ENCODE assay signal across 16 cellular contexts in the genomic region with DNA sequence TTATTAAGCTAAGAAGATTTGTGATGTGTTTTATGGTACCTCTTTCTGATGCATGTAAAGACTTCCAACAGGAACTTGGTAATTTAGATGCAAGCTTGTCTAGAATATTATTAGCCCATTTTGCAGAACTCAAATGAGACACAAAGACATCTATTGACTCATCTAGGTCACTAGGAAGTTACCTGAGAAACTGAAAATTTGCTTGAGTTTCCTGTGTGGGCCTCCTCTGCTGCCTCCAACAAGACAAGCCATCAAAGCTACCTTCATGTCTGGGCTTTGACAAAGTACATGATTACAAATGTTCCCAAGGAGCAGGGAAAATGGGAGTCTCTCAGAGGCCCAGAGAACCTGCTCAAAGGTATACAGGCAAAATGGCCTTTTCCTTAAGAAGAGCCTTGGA. TPM values are rescaled to one million over a fixed set of nuclear protein-coding genes. Genes with fewer than 3 reads are reported as not detected.
DNase-seq lines count a peak whose midpoint lies in the region; ATAC-seq and TF ChIP-seq lines count a peak whose summit lies in the region.
"Had no signal": no experiment of that assay in that cellular context is flagged by ENCODE, and none has a peak within 500 bp of the region (broad histone marks: within the 10 kb centered on the region; RNA-seq: fewer than 3 reads in every experiment).

No MANE protein-coding gene starts in this region.

- H3K4me2 ChIP-seq in BLaER1 treated with 17β-estradiol and CSF1 and Interleukin-3, amounts not matched to agents 10 nM and 100 nM = peak overlapping the region; percentile 81 to 99 (median 96); a peak in 21 of 22 replicates

- peak overlapping the region; percentile 93 for H3K4me3 Mint-ChIP-seq in T-helper 2 cell treated with Interferon-gamma antibody and Interleukin-4, amounts not matched to agents 5 μg/mL and 100 μg/mL, for 36 hours
- H3K4me3 Mint-ChIP-seq in endodermal cell (no peak overlapping the region), mesothelial cell of epicardium (no peak overlapping the region)

- TF ChIP-seq CTCF in endodermal cell (conservative IDR thresholded peaks at IDR 0.05) = no peak
- no peak for TF ChIP-seq CTCF in mesothelial cell of epicardium (IDR thresholded peaks at IDR 0.05; ENCODE audit: unreplicated experiment)

- peaks cover 69 to 92% (median 77%) of the 10 kb centered on the region in 10 experiments for H3K4me1 ChIP-seq in BLaER1 treated with 17β-estradiol and CSF1 and Interleukin-3, amounts not matched to agents 10 nM and 100 nM
- no peaks in the 10 kb centered on the region for H3K4me1 ChIP-seq in endodermal cell (ENCODE audit: control insufficient read depth, insufficient read depth, low read length)
- H3K4me1 ChIP-seq: parathyroid adenoma had no signal

- H3K9ac ChIP-seq in BLaER1 treated with 17β-estradiol and CSF1 and Interleukin-3, amounts not matched to agents 10 nM and 100 nM = peak overlapping the region in 5 of 11 experiments; percentile 93 to 98 (median 95); a peak in 10 of 22 replicates
- H3K9ac ChIP-seq in endodermal cell (ENCODE audit: extremely low read depth, low read length, poor library complexity, severe bottlenecking) = no peak overlapping the region
- H3K9ac ChIP-seq: GM23248, parathyroid adenoma had no signal

- peaks cover 4 to 84% (median 62%) of the 10 kb centered on the region in 11 experiments; a peak in 20 of 22 replicates for H3K36me3 ChIP-seq in BLaER1 treated with 17β-estradiol and CSF1 and Interleukin-3, amounts not matched to agents 10 nM and 100 nM
- no peaks in the 10 kb centered on the region for H3K36me3 ChIP-seq in endodermal cell (ENCODE audit: control insufficient read depth, insufficient read depth, low read length)
- H3K36me3 ChIP-seq: tibial nerve had no signal

- H3K27ac ChIP-seq in BLaER1 treated with 17β-estradiol and CSF1 and Interleukin-3, amounts not matched to agents 10 nM and 100 nM = peak overlapping the region in 7 of 11 experiments; percentile 90 to 98 (median 93); a peak in 14 of 22 replicates
- H3K27ac ChIP-seq in endodermal cell (ENCODE audit: low read depth, low read length) = no peak overlapping the region
- H3K27ac ChIP-seq: GM23248, parathyroid adenoma, tibial nerve had no signal

- peaks cover 73% of the 10 kb centered on the region for H3K4me1 Mint-ChIP-seq in T-helper 2 cell treated with Interferon-gamma antibody and Interleukin-4, amounts not matched to agents 5 μg/mL and 100 μg/mL, for 36 hours (ENCODE audit: low read depth)
- H3K4me1 Mint-ChIP-seq in endodermal cell (peaks cover 26% of the 10 kb centered on the region), mesothelial cell of epicardium (peaks cover 39% of the 10 kb centered on the region)

- H3K27me3 ChIP-seq in BLaER1 treated with 17β-estradiol and CSF1 and Interleukin-3, amounts not matched to agents 10 nM and 100 nM = peaks cover 0 to 31% (median 0%) of the 10 kb centered on the region in 11 experiments; a peak in 3 of 22 replicates
- H3K27me3 ChIP-seq in endodermal cell (ENCODE audit: control insufficient read depth, insufficient read depth, low read length, poor library complexity, severe bottlenecking) = no peaks in the 10 kb centered on the region
- H3K27me3 ChIP-seq: tibial nerve had no signal

- no peaks in the 10 kb centered on the region for H3K9me3 ChIP-seq in BLaER1 treated with 17β-estradiol and CSF1 and Interleukin-3, amounts not matched to agents 10 nM and 100 nM (replicated peaks in 1 of 11)
- peaks cover 19% of the 10 kb centered on the region for H3K9me3 ChIP-seq in endodermal cell (ENCODE audit: control insufficient read depth, low read length)
- H3K9me3 ChIP-seq: tibial nerve had no signal

- H3K36me3 Mint-ChIP-seq in T-helper 2 cell treated with Interferon-gamma antibody and Interleukin-4, amounts not matched to agents 5 μg/mL and 100 μg/mL, for 36 hours (ENCODE audit: low read depth) = peaks cover 76% of the 10 kb centered on the region
- H3K36me3 Mint-ChIP-seq in endodermal cell (ENCODE audit: low read depth) (no peaks in the 10 kb centered on the region), mesothelial cell of epicardium (no peaks in the 10 kb centered on the region)

- peak overlapping the region; percentile 94 for H3K27ac Mint-ChIP-seq in T-helper 2 cell treated with Interferon-gamma antibody and Interleukin-4, amounts not matched to agents 5 μg/mL and 100 μg/mL, for 36 hours
- peak overlapping the region; percentile 23 for H3K27ac Mint-ChIP-seq in endodermal cell
- H3K27ac Mint-ChIP-seq in mesothelial cell of epicardium = no peak overlapping the region

- ATAC-seq in GM19351 (IDR thresholded peaks at IDR 0.05; ENCODE audit: unreplicated experiment) (peak; percentile 43), GM19324 (IDR thresholded peaks at IDR 0.05; ENCODE audit: low FRiP score, unreplicated experiment) (no peak)

- H3K9me3 Mint-ChIP-seq in T-helper 2 cell treated with Interferon-gamma antibody and Interleukin-4, amounts not matched to agents 5 μg/mL and 100 μg/mL, for 36 hours = no peaks in the 10 kb centered on the region
- no peaks in the 10 kb centered on the region for H3K9me3 Mint-ChIP-seq in endodermal cell
- no peaks in the 10 kb centered on the region for H3K9me3 Mint-ChIP-seq in mesothelial cell of epicardium

- peak overlapping the region in 5 of 10 experiments; percentile 85 to 97 (median 91); a peak in 5 of 20 replicates for H3K4me3 ChIP-seq in BLaER1 treated with 17β-estradiol and CSF1 and Interleukin-3, amounts not matched to agents 10 nM and 100 nM
- H3K4me3 ChIP-seq in endodermal cell (ENCODE audit: low read length) = no peak overlapping the region
- H3K4me3 ChIP-seq: GM23248, tibial nerve had no signal

- no peak for DNase-seq in T-helper 2 cell treated with Interferon-gamma antibody and Interleukin-4, amounts not matched to agents 5 μg/mL and 100 μg/mL, for 36 hours (ENCODE audit: low spot score)
- DNase-seq in endodermal cell (no peak), NCI-H524 (lab: John Stamatoyannopoulos, UW) (no peak), NCI-H1930 (lab: John Stamatoyannopoulos, UW) (no peak), mesothelial cell of epicardium (ENCODE audit: low spot score in 2 of 2, unreplicated experiment in 2 of 2) (no peak)
- DNase-seq: activated CD4-positive, CD25-positive, alpha-beta regulatory T cell treated with anti-CD3 and anti-CD28 coated beads, Interleukin-2, amount 50 U/mL, for 72 hours; GM23248; mesenchymal stem cell; NCI-H1417 treated with DMSO at 0.1 percent for 48 hours; NCI-H510A; stimulated activated CD4-positive, alpha-beta T cell treated with anti-CD3 and anti-CD28 coated beads, Interleukin-15, amount 100 ng/mL, for 24 hours had no signal

- H4K20me1 ChIP-seq in BLaER1 treated with 17β-estradiol and CSF1 and Interleukin-3, amounts not matched to agents 10 nM and 100 nM = peaks cover 0 to 74% (median 33%) of the 10 kb centered on the region in 11 experiments; a peak in 14 of 22 replicates

- H3K27me3 Mint-ChIP-seq in T-helper 2 cell treated with Interferon-gamma antibody and Interleukin-4, amounts not matched to agents 5 μg/mL and 100 μg/mL, for 36 hours (ENCODE audit: low read depth) = no peaks in the 10 kb centered on the region
- H3K27me3 Mint-ChIP-seq in endodermal cell (ENCODE audit: insufficient read depth) = no peaks in the 10 kb centered on the region
- no peaks in the 10 kb centered on the region for H3K27me3 Mint-ChIP-seq in mesothelial cell of epicardium (ENCODE audit: low read depth)

RNA-seq across cellular contexts. Expression of a gene that starts 5.6 kb away (rescaled TPM):
- total RNA-seq in endodermal cell (1 to 10 TPM in 1 of 2 donors, under 1 TPM in 1; 0.31 to 2.8 TPM), mesothelial cell of epicardium (38.3 to 41.2 TPM (median 38.5 TPM) in 3 replicates)
- 0.50 TPM for polyA plus RNA-seq in endodermal cell (2013, experiment 1 of 2)
- 1.0 TPM for polyA plus RNA-seq in endodermal cell (2013, experiment 2 of 2)

Comparison
In these comparisons a context has a peak if more than half of its experiments do, and no peak if none do; other contexts are left out.
1. RNA of a gene that starts 5.6 kb away (total RNA-seq): 38.3 to 41.2 TPM in mesothelial cell of epicardium; 0.31 to 2.8 TPM in endodermal cell; every median in the first group is over 10 times any median in the second.